In genomic region chr11:79437981-79438630, GRCh38 we compare ENCODE assay signal across 9 cellular contexts. TPM values are rescaled to one million over a fixed set of nuclear protein-coding genes. Genes with fewer than 3 reads are reported as not detected.
DNase-seq lines count a peak whose midpoint lies in the region; ATAC-seq and TF ChIP-seq lines count a peak whose summit lies in the region.
"Had no signal": no experiment of that assay in that cellular context is flagged by ENCODE, and none has a peak within 500 bp of the region (broad histone marks: within the 10 kb centered on the region; RNA-seq: fewer than 3 reads in every experiment).

No MANE protein-coding gene starts in this region.

- DNase-seq in NCI-H1417 (lab: John Stamatoyannopoulos, UW) (peak in 2 of 3 experiments; percentile 77 to 81), NCI-H1417 treated with DMSO at 0.1 percent for 48 hours (lab: John Stamatoyannopoulos, UW) (no peak), right cardiac atrium (peak in 2 of 3 donors; percentile 41 to 60), HT-29 (ENCODE audit: low spot score) (no peak)
- no peak for DNase-seq in effector memory CD4-positive, alpha-beta T cell

- H3K36me3 ChIP-seq in skeletal muscle tissue (ENCODE audit: control insufficient read depth in 3 of 3, insufficient read depth in 3 of 3, low read length in 3 of 3): no peaks in the 10 kb centered on the region
- no peaks in the 10 kb centered on the region for H3K36me3 ChIP-seq in effector memory CD4-positive, alpha-beta T cell (ENCODE audit: control insufficient read depth, insufficient read depth, low read length)

- no peak for ATAC-seq in right cardiac atrium
- ATAC-seq in GM21447 (IDR thresholded peaks at IDR 0.05; ENCODE audit: unreplicated experiment): no peak

- H3K9ac ChIP-seq in skeletal muscle tissue (ENCODE audit: low read depth in 1 of 3, low read length in 3 of 3): peak overlapping the region in 1 of 3 donors; percentile 38

- TF ChIP-seq CTCF in WI38 (IDR thresholded peaks at IDR 0.05; ENCODE audit: low read depth, low read length): no peak

- intact Hi-C loops in right cardiac atrium (cut with DNase I): no loop called here

- WGBS in right cardiac atrium: 3% methylated on average over 31 of the region's 31 CpGs

- H3K4me1 ChIP-seq in right cardiac atrium (ENCODE audit: control insufficient read depth, insufficient read depth, low read length) (peaks cover 3% of the 10 kb centered on the region), skeletal muscle tissue (ENCODE audit: control insufficient read depth in 3 of 3, insufficient read depth in 3 of 3, low read length in 3 of 3) (peaks cover 23 to 47% (median 31%) of the 10 kb centered on the region in 3 donors)
- no peaks in the 10 kb centered on the region for H3K4me1 ChIP-seq in effector memory CD4-positive, alpha-beta T cell (ENCODE audit: control insufficient read depth, insufficient read depth, low read length, poor library complexity, severe bottlenecking)

- H3K4me3 ChIP-seq in WI38 (ENCODE audit: low read depth, low read length) (peak overlapping the region; percentile 60), right cardiac atrium (ENCODE audit: low read length) (peak overlapping the region; percentile 74), skeletal muscle tissue (ENCODE audit: low read length in 3 of 3) (peak overlapping the region; percentile 40 to 55 (median 55))
- no peak overlapping the region for H3K4me3 ChIP-seq in effector memory CD4-positive, alpha-beta T cell (ENCODE audit: insufficient read depth, low read depth, low read length, poor library complexity, severe bottlenecking)

- H3K9me3 ChIP-seq in right cardiac atrium (ENCODE audit: control insufficient read depth, low read length): no peaks in the 10 kb centered on the region
- peaks cover 0 to 2% (median 0%) of the 10 kb centered on the region in 3 donors for H3K9me3 ChIP-seq in skeletal muscle tissue (ENCODE audit: control insufficient read depth in 3 of 3, low read length in 3 of 3)
- H3K9me3 ChIP-seq in effector memory CD4-positive, alpha-beta T cell (ENCODE audit: control insufficient read depth, low read length): no peaks in the 10 kb centered on the region

- H3K27me3 ChIP-seq in right cardiac atrium (ENCODE audit: control insufficient read depth, insufficient read depth) (no peaks in the 10 kb centered on the region), skeletal muscle tissue (ENCODE audit: control insufficient read depth in 3 of 3, insufficient read depth in 3 of 3, low read length in 3 of 3) (peaks cover 49 to 85% (median 82%) of the 10 kb centered on the region in 3 donors)
- H3K27me3 ChIP-seq in effector memory CD4-positive, alpha-beta T cell (replicated peaks; ENCODE audit: control insufficient read depth, insufficient read depth, low read length, poor library complexity, severe bottlenecking): peaks cover 16% of the 10 kb centered on the region

- no peak overlapping the region for H3K27ac ChIP-seq in right cardiac atrium (ENCODE audit: low read length)
- H3K27ac ChIP-seq in skeletal muscle tissue (ENCODE audit: low read depth, low read length): peak overlapping the region; percentile 58
- no peak overlapping the region for H3K27ac ChIP-seq in effector memory CD4-positive, alpha-beta T cell (ENCODE audit: insufficient read depth, low read length, poor library complexity, severe bottlenecking)
- H3K27ac ChIP-seq: C4-2B had no signal

RNA-seq across cellular contexts. Expression of gene TENM4, which starts 2.7 kb away (rescaled TPM):
- total RNA-seq in right cardiac atrium: 1 to 10 TPM in 2 of 4 donors, under 1 TPM in 2; 0.26 to 2.3 (median 1.1) TPM
- 0.41 TPM for polyA plus RNA-seq in right cardiac atrium
- total RNA-seq in skeletal muscle tissue: 18.3 TPM
- total RNA-seq in HT-29 (2014; rRNA removed; shearing (Covaris generic)): not detected in 2 replicates

Comparison
In these comparisons a context has a peak if more than half of its experiments do, and no peak if none do; other contexts are left out.
1. DNase-seq: peak in NCI-H1417 (2 of 3) and right cardiac atrium (2 of 3); none in NCI-H1417 treated with DMSO at 0.1 percent for 48 hours (single experiment), effector memory CD4-positive, alpha-beta T cell (0 of 3) and HT-29 (single experiment).